29 cellular contexts compared by ENCODE assay signal in the genomic region with DNA sequence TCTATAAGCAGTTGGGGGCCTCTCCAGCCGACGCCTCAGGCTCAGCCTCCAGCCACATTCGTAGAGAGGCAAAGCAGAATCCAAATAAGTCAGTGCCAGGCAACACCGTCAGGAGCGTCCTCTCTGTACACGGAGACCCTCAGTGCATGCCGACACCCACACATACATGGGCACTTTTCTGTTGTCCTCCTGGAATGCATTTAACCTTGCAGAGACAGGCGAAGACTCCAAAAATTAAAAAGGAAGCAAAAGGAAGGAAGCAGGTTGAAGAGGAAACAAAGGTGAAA.
"Had no signal": no experiment of that assay in that cellular context is flagged by ENCODE, and none has a peak within 500 bp of the region (broad histone marks: within the 10 kb centered on the region; RNA-seq: fewer than 3 reads in every experiment).

No MANE protein-coding gene starts in this region.

- H3K9me3 ChIP-seq: ovary, psoas muscle, right lobe of liver, sigmoid colon, suprapubic skin, testis, tibial artery, transverse colon, upper lobe of right lung, uterus had no signal

- H3K4me3 Mint-ChIP-seq: naive thymus-derived CD8-positive, alpha-beta T cell; natural killer cell treated with Interleukin-12 subunit alpha and Interleukin-12 subunit beta and Interleukin-15 and Interleukin-18, amount 100 ng/mL, for 72 hours; nephron progenitor cell; neural crest cell; stimulated activated effector memory CD8-positive, alpha-beta T cell treated with anti-CD3 and anti-CD28 coated beads, Interleukin-12 subunit alpha, Interleukin-12 subunit beta, amount 100 ng/mL, for 72 hours; stimulated activated naive B cell treated with anti-CD40 and anti-IgM and Interleukin-4, amounts not matched to agents 10 μg/mL and 1 μg/mL and 100 μg/mL, for 72 hours; stimulated activated naive CD8-positive, alpha-beta T cell treated with anti-CD3 and anti-CD28 coated beads, Interleukin-15, amount 100 ng/mL, for 72 hours; type B pancreatic cell had no signal

- H3K36me3 ChIP-seq: ovary, right lobe of liver, sigmoid colon, suprapubic skin, tibial artery, transverse colon, upper lobe of right lung, uterus had no signal

- FAIRE-seq: small intestine had no signal

- H3K9ac ChIP-seq: parathyroid adenoma had no signal

- ATAC-seq: naive thymus-derived CD8-positive, alpha-beta T cell; natural killer cell treated with Interleukin-12 subunit alpha and Interleukin-12 subunit beta and Interleukin-15 and Interleukin-18, amount 100 ng/mL, for 72 hours; psoas muscle; right cardiac atrium; right lobe of liver; stimulated activated effector memory CD8-positive, alpha-beta T cell treated with anti-CD3 and anti-CD28 coated beads, Interleukin-12 subunit alpha, Interleukin-12 subunit beta, amount 100 ng/mL, for 72 hours; stimulated activated naive B cell treated with anti-CD40 and anti-IgM and Interleukin-4, amounts not matched to agents 10 μg/mL and 1 μg/mL and 100 μg/mL, for 72 hours; stimulated activated naive CD8-positive, alpha-beta T cell treated with anti-CD3 and anti-CD28 coated beads, Interleukin-15, amount 100 ng/mL, for 72 hours; stimulated activated naive CD8-positive, alpha-beta T cell treated with anti-CD3 and anti-CD28 coated beads, Interleukin-15, Interleukin-2, amounts not matched to agents 100 U/mL and 50 U/mL, for 24 hours; upper lobe of right lung had no signal

- H3K27me3 ChIP-seq: ovary, right lobe of liver, testis, transverse colon, upper lobe of right lung, uterus had no signal

- H3K27ac Mint-ChIP-seq: naive thymus-derived CD8-positive, alpha-beta T cell; natural killer cell treated with Interleukin-12 subunit alpha and Interleukin-12 subunit beta and Interleukin-15 and Interleukin-18, amount 100 ng/mL, for 72 hours; nephron progenitor cell; progenitor cell of endocrine pancreas; stimulated activated effector memory CD8-positive, alpha-beta T cell treated with anti-CD3 and anti-CD28 coated beads, Interleukin-12 subunit alpha, Interleukin-12 subunit beta, amount 100 ng/mL, for 72 hours; stimulated activated naive B cell treated with anti-CD40 and anti-IgM and Interleukin-4, amounts not matched to agents 10 μg/mL and 1 μg/mL and 100 μg/mL, for 72 hours; stimulated activated naive CD8-positive, alpha-beta T cell treated with anti-CD3 and anti-CD28 coated beads, Interleukin-15, amount 100 ng/mL, for 72 hours; type B pancreatic cell had no signal

- H3K36me3 Mint-ChIP-seq: naive thymus-derived CD8-positive, alpha-beta T cell; natural killer cell treated with Interleukin-12 subunit alpha and Interleukin-12 subunit beta and Interleukin-15 and Interleukin-18, amount 100 ng/mL, for 72 hours; stimulated activated effector memory CD8-positive, alpha-beta T cell treated with anti-CD3 and anti-CD28 coated beads, Interleukin-12 subunit alpha, Interleukin-12 subunit beta, amount 100 ng/mL, for 72 hours; stimulated activated naive B cell treated with anti-CD40 and anti-IgM and Interleukin-4, amounts not matched to agents 10 μg/mL and 1 μg/mL and 100 μg/mL, for 72 hours; type B pancreatic cell had no signal

- H3K4me1 Mint-ChIP-seq: stimulated activated effector memory CD8-positive, alpha-beta T cell treated with anti-CD3 and anti-CD28 coated beads, Interleukin-12 subunit alpha, Interleukin-12 subunit beta, amount 100 ng/mL, for 72 hours; stimulated activated naive B cell treated with anti-CD40 and anti-IgM and Interleukin-4, amounts not matched to agents 10 μg/mL and 1 μg/mL and 100 μg/mL, for 72 hours; stimulated activated naive CD8-positive, alpha-beta T cell treated with anti-CD3 and anti-CD28 coated beads, Interleukin-15, amount 100 ng/mL, for 72 hours had no signal

- H3K27ac ChIP-seq: ovary, parathyroid adenoma, psoas muscle, right lobe of liver, sigmoid colon, suprapubic skin, testis, tibial artery, transverse colon, upper lobe of right lung, uterus had no signal

- H3K9me3 Mint-ChIP-seq: naive thymus-derived CD8-positive, alpha-beta T cell; natural killer cell treated with Interleukin-12 subunit alpha and Interleukin-12 subunit beta and Interleukin-15 and Interleukin-18, amount 100 ng/mL, for 72 hours; nephron progenitor cell; neural crest cell; stimulated activated effector memory CD8-positive, alpha-beta T cell treated with anti-CD3 and anti-CD28 coated beads, Interleukin-12 subunit alpha, Interleukin-12 subunit beta, amount 100 ng/mL, for 72 hours; stimulated activated naive CD8-positive, alpha-beta T cell treated with anti-CD3 and anti-CD28 coated beads, Interleukin-15, amount 100 ng/mL, for 72 hours; type B pancreatic cell had no signal

- H3K4me1 ChIP-seq: parathyroid adenoma, psoas muscle, right lobe of liver, sigmoid colon, suprapubic skin, testis, tibial artery, transverse colon, upper lobe of right lung, uterus had no signal

- H3K4me3 ChIP-seq: ovary, psoas muscle, right lobe of liver, sigmoid colon, suprapubic skin, testis, tibial artery, transverse colon, upper lobe of right lung, uterus had no signal

- DNase-seq: nephron progenitor cell; occipital lobe; ovary; sigmoid colon; stimulated activated CD4-positive, alpha-beta T cell treated with anti-CD3 and anti-CD28 coated beads, Interleukin-15, amount 100 ng/mL, for 24 hours; stimulated activated CD4-positive, alpha-beta T cell treated with anti-CD3 and anti-CD28 coated beads, Interleukin-2, amount 100 ng/mL, for 24 hours; stimulated activated CD4-positive, alpha-beta T cell treated with anti-CD3 and anti-CD28 coated beads, Interleukin-2, amount 100 ng/mL, for 48 hours; stimulated activated CD4-positive, alpha-beta T cell treated with anti-CD3 and anti-CD28 coated beads, Interleukin-4, amount 100 ng/mL, for 24 hours; stimulated activated naive B cell treated with anti-CD40 and anti-IgM and Interleukin-4, amounts not matched to agents 10 μg/mL and 1 μg/mL and 100 μg/mL, for 72 hours; stimulated activated naive CD8-positive, alpha-beta T cell treated with anti-CD3 and anti-CD28 coated beads, Interleukin-15, amount 100 ng/mL, for 72 hours; stimulated activated naive CD8-positive, alpha-beta T cell treated with anti-CD3 and anti-CD28 coated beads, Interleukin-15, Interleukin-2, amounts not matched to agents 100 U/mL and 50 U/mL, for 24 hours; substantia nigra; testis; tibial artery; transverse colon; upper lobe of right lung; uterus had no signal
